ENCODE assay signal across 9 cellular contexts in genomic region chr1:109773203-109773899, GRCh38. TPM values are rescaled to one million over a fixed set of nuclear protein-coding genes. Genes with fewer than 3 reads are reported as not detected.
A peak's percentile ranks its signal among the peaks of the same experiment; 100 is the strongest.
DNase-seq lines count a peak whose midpoint lies in the region; ATAC-seq and TF ChIP-seq lines count a peak whose summit lies in the region.
"Had no signal": no experiment of that assay in that cellular context is flagged by ENCODE, and none has a peak within 500 bp of the region (broad histone marks: within the 10 kb centered on the region; RNA-seq: fewer than 3 reads in every experiment).

No MANE protein-coding gene starts in this region.

- ATAC-seq in GM19467 (IDR thresholded peaks at IDR 0.05; ENCODE audit: unreplicated experiment) (peak; percentile 58), thoracic aorta (ENCODE audit: insufficient number of reproducible peaks, low FRiP score, low read depth) (peak; percentile 43)

- H3K4me1 ChIP-seq in neutrophil (ENCODE audit: control insufficient read depth in 1 of 2, insufficient read depth in 1 of 2, low read depth in 1 of 2, low read length in 1 of 2), result peaks cover 10 to 11% of the 10 kb centered on the region in 2 experiments
- H3K4me1 ChIP-seq in thoracic aorta (ENCODE audit: control insufficient read depth in 1 of 2, low read depth in 2 of 2), result peaks cover 0 to 29% of the 10 kb centered on the region in 2 donors

- TF ChIP-seq CTCF in neutrophil (IDR thresholded peaks at IDR 0.05), result peak; percentile 58
- peak; percentile 84 for TF ChIP-seq CTCF in thoracic aorta (IDR thresholded peaks at IDR 0.05)

- H3K9me3 ChIP-seq in neutrophil (no peaks in the 10 kb centered on the region), thoracic aorta (no peaks in the 10 kb centered on the region)

- H3K36me3 ChIP-seq in neutrophil, result no peaks in the 10 kb centered on the region
- no peaks in the 10 kb centered on the region for H3K36me3 ChIP-seq in thoracic aorta

- no peak overlapping the region for H3K27ac ChIP-seq in neutrophil
- H3K27ac ChIP-seq in thoracic aorta, result no peak overlapping the region

- H3K27me3 ChIP-seq in neutrophil (no peaks in the 10 kb centered on the region), thoracic aorta (replicated peaks; ENCODE audit: insufficient read depth) (no peaks in the 10 kb centered on the region)

- DNase-seq in COLO668 (lab: John Stamatoyannopoulos, UW; ENCODE audit: unreplicated experiment) (peak; percentile 72), Kasumi-1 (lab: John Stamatoyannopoulos, UW) (peak; percentile 84 to 94), fibroblast of peridontal ligament (ENCODE audit: extremely low read depth) (peak; percentile 88), thoracic aorta (ENCODE audit: low spot score) (peak; percentile 57)
- DNase-seq in activated T-cell treated with anti-CD3 and anti-CD28 coated beads, Interleukin-2, amount 50 U/mL, for 48 hours, result peak; percentile 71 to 77

- H3K4me3 ChIP-seq in neutrophil (ENCODE audit: low read depth in 1 of 2, low read length in 1 of 2) (no peak overlapping the region), thoracic aorta (no peak overlapping the region)

TF ChIP-seq in PFSK-1, 5 proteins besides CTCF, POLR2A, EP300 and RAD21:
- no peak for TF ChIP-seq TAF1 (IDR thresholded peaks at IDR 0.05; ENCODE audit: borderline replicate concordance, insufficient read depth, low read length)
- peak; percentile 56 for TF ChIP-seq FOXP2 (optimal IDR thresholded peaks at IDR 0.05; ENCODE audit: borderline replicate concordance, extremely low read depth, extremely low read length, insufficient read depth)
- TF ChIP-seq SIN3A (IDR thresholded peaks at IDR 0.05; ENCODE audit: borderline replicate concordance, insufficient read depth, low read length), result no peak
- TF ChIP-seq POLR2AphosphoS5 (IDR thresholded peaks at IDR 0.05; ENCODE audit: low read depth, low read length), result no peak

RNA-seq across cellular contexts. Expression of gene EPS8L3, which starts 9.6 kb away (rescaled TPM):
- polyA plus RNA-seq in PFSK-1 (2012; ENCODE audit: insufficient read length, low read depth), result not detected
- 1 to 10 TPM in 1 of 2 donors, not detected in 1; 1.1 TPM for total RNA-seq in thoracic aorta
- total RNA-seq: T-helper 1 cell treated with Interleukin-12 subunit alpha and Interleukin-12 subunit beta and Interleukin-4 antibody, amounts not matched to agents 30 ng/mL and 1 ng/mL, for 36 hours had no signal

RNA-seq across cellular contexts. Expression of gene GSTM3, which starts 32.5 kb away (rescaled TPM):
- not detected for polyA plus RNA-seq in PFSK-1 (2012; ENCODE audit: insufficient read length, low read depth)
- 10 to 100 TPM; 33.1 to 68.6 TPM for total RNA-seq in thoracic aorta
